In genomic region chr2:87547106-87547505, GRCh38 we compare ENCODE assay signal across 1 cellular context.
A peak's percentile ranks its signal among the peaks of the same experiment; 100 is the strongest.
TF ChIP-seq lines count a peak whose summit lies in the region.

No MANE protein-coding gene starts in this region.

TF ChIP-seq in K562, 482 proteins besides CTCF, POLR2A, EP300 and RAD21:
- 0 out of 2 replicates have a peak, but pooled peaks have one; percentile 3 for TF ChIP-seq SPI1 (IDR thresholded peaks at IDR 0.05; ENCODE audit: borderline replicate concordance, low read depth, low read length)
